ENCODE assay signal across 16 cellular contexts in genomic region chr9:4497855-4498254, GRCh38. TPM values are rescaled to one million over a fixed set of nuclear protein-coding genes. Genes with fewer than 3 reads are reported as not detected.
DNase-seq lines count a peak whose midpoint lies in the region; TF ChIP-seq lines count a peak whose summit lies in the region.
"Had no signal": no experiment of that assay in that cellular context is flagged by ENCODE, and none has a peak within 500 bp of the region (broad histone marks: within the 10 kb centered on the region; RNA-seq: fewer than 3 reads in every experiment).

No MANE protein-coding gene starts in this region.

- peak; percentile 32 for DNase-seq in ELR (ENCODE audit: low read depth)
- peak; percentile 66 for DNase-seq in HT-29 (ENCODE audit: low spot score)
- peak; percentile 81 for DNase-seq in fibroblast of mammary gland (ENCODE audit: low read depth)
- DNase-seq in renal cortical epithelial cell (ENCODE audit: low read depth) = peak; percentile 80
- no peak for DNase-seq in activated T-cell treated with anti-CD3 and anti-CD28 coated beads, Interleukin-2, amount 50 U/mL, for 24 hours
- no peak for DNase-seq in activated CD8-positive, alpha-beta memory T cell treated with anti-CD3 and anti-CD28 coated beads, Interleukin-2, amount 50 U/mL, for 4 hours
- DNase-seq in NCI-H510A (lab: John Stamatoyannopoulos, UW) = no peak
- no peak for DNase-seq in SHP77 treated with DMSO at 0.1 percent for 48 hours (lab: John Stamatoyannopoulos, UW)
- DNase-seq: aorta; CD4-positive, alpha-beta memory T cell; effector memory CD4-positive, alpha-beta T cell; head of caudate nucleus; left ventricle myocardium inferior; NCI-H2171 had no signal

- no peaks in the 10 kb centered on the region for H3K36me3 Mint-ChIP-seq in activated T-cell treated with anti-CD3 and anti-CD28 coated beads, Interleukin-2, amount 50 U/mL, for 24 hours (ENCODE audit: low read depth)
- H3K36me3 Mint-ChIP-seq: CD4-positive, alpha-beta memory T cell had no signal

- no peaks in the 10 kb centered on the region for H3K9me3 Mint-ChIP-seq in activated T-cell treated with anti-CD3 and anti-CD28 coated beads, Interleukin-2, amount 50 U/mL, for 24 hours
- H3K9me3 Mint-ChIP-seq: CD4-positive, alpha-beta memory T cell; nephron had no signal

- H3K4me3 Mint-ChIP-seq in activated T-cell treated with anti-CD3 and anti-CD28 coated beads, Interleukin-2, amount 50 U/mL, for 24 hours = no peak overlapping the region
- H3K4me3 Mint-ChIP-seq: CD4-positive, alpha-beta memory T cell; nephron had no signal

- peaks cover 26% of the 10 kb centered on the region for H3K27me3 Mint-ChIP-seq in activated T-cell treated with anti-CD3 and anti-CD28 coated beads, Interleukin-2, amount 50 U/mL, for 24 hours

- no peak for TF ChIP-seq CTCF in fibroblast of mammary gland (conservative IDR thresholded peaks at IDR 0.05; ENCODE audit: control insufficient read depth, insufficient read depth, low read depth, low read length)

- no peak overlapping the region for H3K27ac Mint-ChIP-seq in activated T-cell treated with anti-CD3 and anti-CD28 coated beads, Interleukin-2, amount 50 U/mL, for 24 hours
- H3K27ac Mint-ChIP-seq: CD4-positive, alpha-beta memory T cell; nephron had no signal

- no peaks in the 10 kb centered on the region for H3K4me1 Mint-ChIP-seq in activated T-cell treated with anti-CD3 and anti-CD28 coated beads, Interleukin-2, amount 50 U/mL, for 24 hours (ENCODE audit: low read depth)
- H3K4me1 Mint-ChIP-seq: nephron had no signal

- H3K4me3 ChIP-seq in fibroblast of mammary gland (ENCODE audit: control insufficient read depth, low read depth, low read length) = no peak overlapping the region
- H3K4me3 ChIP-seq: left ventricle myocardium inferior had no signal

RNA-seq across cellular contexts. Expression of gene SLC1A1, which starts 7.6 kb away (rescaled TPM):
- 39.4 and 40.7 TPM in 2 replicates for total RNA-seq in HT-29 (2014; rRNA removed; shearing (Covaris generic))
- 39.1 and 39.5 TPM in 2 replicates for total RNA-seq in renal cortical epithelial cell
- total RNA-seq: OCI-LY7 had no signal

Comparison
In these comparisons a context has a peak if more than half of its experiments do, and no peak if none do; other contexts are left out.
1. DNase-seq: peak in ELR (single experiment), HT-29 (single experiment), fibroblast of mammary gland (single experiment) and renal cortical epithelial cell (single experiment); none in activated T-cell treated with anti-CD3 and anti-CD28 coated beads, Interleukin-2, amount 50 U/mL, for 24 hours (single experiment), activated CD8-positive, alpha-beta memory T cell treated with anti-CD3 and anti-CD28 coated beads, Interleukin-2, amount 50 U/mL, for 4 hours (single experiment), NCI-H510A (single experiment) and SHP77 treated with DMSO at 0.1 percent for 48 hours (single experiment).